ENCODE assay signal across 16 cellular contexts in the genomic region with DNA sequence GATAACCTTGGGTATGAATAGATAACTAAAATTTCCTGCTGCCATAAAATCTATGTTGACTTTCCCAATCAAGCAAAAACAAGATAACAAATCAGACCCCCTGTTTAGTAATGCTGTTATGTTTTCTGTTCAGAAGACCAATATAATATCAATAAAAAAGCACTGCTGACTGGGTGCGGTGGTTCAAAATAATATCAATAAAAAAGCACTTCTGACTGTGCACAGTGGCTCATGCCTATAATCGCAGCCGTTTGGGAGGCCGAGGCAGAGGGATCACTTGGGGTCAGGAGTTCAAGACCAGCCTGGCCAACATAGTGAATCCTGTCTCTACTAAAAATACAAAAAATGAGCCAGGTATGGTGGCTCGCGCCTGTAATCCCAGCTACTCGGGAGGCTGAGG. TPM values are rescaled to one million over a fixed set of nuclear protein-coding genes. Genes with fewer than 3 reads are reported as not detected.
A peak's percentile ranks its signal among the peaks of the same experiment; 100 is the strongest.
DNase-seq lines count a peak whose midpoint lies in the region; ATAC-seq, FAIRE-seq and TF ChIP-seq lines count a peak whose summit lies in the region.
"Had no signal": no experiment of that assay in that cellular context is flagged by ENCODE, and none has a peak within 500 bp of the region (broad histone marks: within the 10 kb centered on the region; RNA-seq: fewer than 3 reads in every experiment).

No MANE protein-coding gene starts in this region.

- no peak overlapping the region for H3K4me2 ChIP-seq in K562 (ENCODE audit: insufficient read depth, low read length)
- H3K4me2 ChIP-seq in mesenchymal stem cell (ENCODE audit: low read length, poor library complexity, severe bottlenecking) = no peak overlapping the region

- H3K23ac ChIP-seq in mesenchymal stem cell (ENCODE audit: low read length in 2 of 2) = no peak overlapping the region

- TF ChIP-seq CTCF in K562 (IDR thresholded peaks at IDR 0.05 in 2 of 3, conservative IDR thresholded peaks at IDR 0.05 in 1 of 3; ENCODE audit: insufficient read depth in 2 of 3, low read depth in 1 of 3, low read length in 3 of 3) = no peak

- no peak overlapping the region for H2BK15ac ChIP-seq in mesenchymal stem cell (ENCODE audit: low read depth, poor library complexity, severe bottlenecking)

- H3K36me3 Mint-ChIP-seq in T-helper 2 cell treated with Interferon-gamma antibody and Interleukin-4, amounts not matched to agents 5 μg/mL and 100 μg/mL, for 36 hours (ENCODE audit: low read depth) = peaks cover 25% of the 10 kb centered on the region

- peak overlapping the region; percentile 65 for H4K91ac ChIP-seq in mesenchymal stem cell (ENCODE audit: low read length)

- no peaks in the 10 kb centered on the region for H3K9me3 ChIP-seq in K562 (replicated peaks; ENCODE audit: control insufficient read depth, insufficient read depth, low read depth, low read length)
- H3K9me3 ChIP-seq in mesenchymal stem cell (ENCODE audit: control insufficient read depth, low read length) = no peaks in the 10 kb centered on the region
- no peaks in the 10 kb centered on the region for H3K9me3 ChIP-seq in stomach smooth muscle (ENCODE audit: control insufficient read depth in 2 of 2, low read length in 2 of 2)

- no peaks in the 10 kb centered on the region for H3K9me1 ChIP-seq in K562 (ENCODE audit: control insufficient read depth, insufficient read depth, low read length)

- no peaks in the 10 kb centered on the region for H3K27me3 Mint-ChIP-seq in T-helper 2 cell treated with Interferon-gamma antibody and Interleukin-4, amounts not matched to agents 5 μg/mL and 100 μg/mL, for 36 hours (ENCODE audit: low read depth)
- H3K27me3 Mint-ChIP-seq: IgD-negative memory B cell had no signal

- H3K27ac ChIP-seq in K562 (ENCODE audit: extremely low read depth, low read depth, low read length) = no peak overlapping the region
- no peak overlapping the region for H3K27ac ChIP-seq in mesenchymal stem cell (ENCODE audit: low read length, poor library complexity, severe bottlenecking)
- H3K27ac ChIP-seq in stomach smooth muscle (ENCODE audit: low read length) = peak overlapping the region; percentile 50

- H3K27me3 ChIP-seq in K562 (ENCODE audit: control insufficient read depth in 2 of 2, insufficient read depth in 2 of 2, low read length in 2 of 2) (no peaks in the 10 kb centered on the region), mesenchymal stem cell (ENCODE audit: control insufficient read depth in 1 of 2, insufficient read depth in 1 of 2, low read length in 2 of 2) (no peaks in the 10 kb centered on the region), stomach smooth muscle (ENCODE audit: control insufficient read depth in 1 of 2, insufficient read depth in 2 of 2, low read length in 2 of 2) (no peaks in the 10 kb centered on the region)

- intact Hi-C loops in K562 (cut with micrococcal nuclease) = no loop called here

- in situ Hi-C loops in K562 (cut with MboI) = no loop called here

- no peak for TF ChIP-seq RAD21 in K562 (CRISPR knock-in tag; conservative IDR thresholded peaks at IDR 0.05 in 1 of 2, IDR thresholded peaks at IDR 0.05 in 1 of 2)

- DNase-seq in T-helper 2 cell treated with Interferon-gamma antibody and Interleukin-4, amounts not matched to agents 5 μg/mL and 100 μg/mL, for 36 hours (ENCODE audit: low spot score) = no peak
- DNase-seq in T-helper 2 cell = no peak
- no peak for DNase-seq in K562 (ENCODE audit: extremely low read depth in 1 of 4, low spot score in 3 of 4)
- DNase-seq in mesenchymal stem cell = no peak
- DNase-seq in Ammon's horn (ENCODE audit: low spot score) = no peak
- no peak for DNase-seq in HEK293T (ENCODE audit: extremely low spot score)
- DNase-seq in putamen (ENCODE audit: low spot score) = no peak
- DNase-seq: activated CD4-positive, alpha-beta T cell treated with anti-CD3 and anti-CD28 coated beads for 48 hours; DMS 273 treated with DMSO at 0.1 percent for 48 hours; hippocampal formation; NCI-H1694; stimulated activated naive CD4-positive, alpha-beta T cell had no signal

- no peak for TF ChIP-seq EP300 in K562 (IDR thresholded peaks at IDR 0.05; ENCODE audit: low read length)

- H2AFZ ChIP-seq in K562 (ENCODE audit: low read depth, low read length) (no peak overlapping the region), mesenchymal stem cell (ENCODE audit: low read depth, low read length) (no peak overlapping the region)

- H3K14ac ChIP-seq in mesenchymal stem cell (ENCODE audit: low read length in 2 of 2) = no peak overlapping the region

- peak overlapping the region; percentile 18 to 77 for H3K18ac ChIP-seq in mesenchymal stem cell (ENCODE audit: low read depth in 1 of 2, low read length in 2 of 2)

- CTCF ChIA-PET in K562 (lab: Yijun Ruan, JAX; ENCODE audit: low intra/inter-chr PET ratio) (no interaction called here), HEK293T (lab: Yijun Ruan, JAX) (no interaction called here)

- H3K4me3 Mint-ChIP-seq in T-helper 2 cell treated with Interferon-gamma antibody and Interleukin-4, amounts not matched to agents 5 μg/mL and 100 μg/mL, for 36 hours = no peak overlapping the region

- peak overlapping the region; percentile 31 for H3K27ac Mint-ChIP-seq in T-helper 2 cell treated with Interferon-gamma antibody and Interleukin-4, amounts not matched to agents 5 μg/mL and 100 μg/mL, for 36 hours

- H4K8ac ChIP-seq in mesenchymal stem cell (ENCODE audit: low read length) = no peak overlapping the region

- peaks cover 7% of the 10 kb centered on the region; the same call in 2 of the 3 replicates for H3K79me2 ChIP-seq in K562 (ENCODE audit: control insufficient read depth, insufficient read depth, low read length)

- no peaks in the 10 kb centered on the region for H3K9me3 Mint-ChIP-seq in T-helper 2 cell treated with Interferon-gamma antibody and Interleukin-4, amounts not matched to agents 5 μg/mL and 100 μg/mL, for 36 hours
- H3K9me3 Mint-ChIP-seq: IgD-negative memory B cell had no signal

- FAIRE-seq in K562 (lab: Jason Lieb, UNC) = no peak
- FAIRE-seq: H54 had no signal

- no peak overlapping the region for H2BK12ac ChIP-seq in mesenchymal stem cell (ENCODE audit: low read length in 2 of 2)

- TF ChIP-seq POLR2A in K562 (conservative IDR thresholded peaks at IDR 0.05) = no peak

- H3K36me3 ChIP-seq in K562 (ENCODE audit: control insufficient read depth, insufficient read depth, low read length) = peaks cover 78% of the 10 kb centered on the region
- H3K36me3 ChIP-seq in mesenchymal stem cell (ENCODE audit: control insufficient read depth in 1 of 2, insufficient read depth in 2 of 2, low read depth in 1 of 2, low read length in 2 of 2) = peaks cover 0 to 85% of the 10 kb centered on the region in 2 experiments
- peaks cover under 1 to 6% of the 10 kb centered on the region in 2 donors for H3K36me3 ChIP-seq in stomach smooth muscle (ENCODE audit: control insufficient read depth in 2 of 2, insufficient read depth in 2 of 2, low read length in 2 of 2)

- POLR2A ChIA-PET in K562 (lab: Yijun Ruan, JAX) (interaction anchor here (0.6 to 1.0 kb wide), 2 partner anchors 8 to 1483 kb away, joined by 3 read pairs; no protein-coding TSS in a partner anchor), HEK293T (lab: Yijun Ruan, JAX) (no interaction called here)

- H3K4ac ChIP-seq in mesenchymal stem cell (ENCODE audit: low read depth in 1 of 2, low read length in 2 of 2) = peak overlapping the region in 1 of 2 experiments; percentile 24

- no peaks in the 10 kb centered on the region for H4K20me1 ChIP-seq in K562 (replicated peaks; ENCODE audit: control insufficient read depth, insufficient read depth, low read length)

- H2BK5ac ChIP-seq in mesenchymal stem cell (ENCODE audit: low read depth, low read length, poor library complexity, severe bottlenecking) = no peak overlapping the region

- 77% methylated on average over 7 of the region's 7 CpGs for WGBS in K562 (ENCODE audit: insufficient coverage, low coverage, missing lambda C conversion rate)
- 90% methylated on average over 7 of the region's 7 CpGs for WGBS in mesenchymal stem cell

- H3K4me3 ChIP-seq in K562 (no peak overlapping the region), mesenchymal stem cell (ENCODE audit: insufficient read depth in 1 of 2, low read depth in 1 of 2, low read length in 2 of 2) (no peak overlapping the region), stomach smooth muscle (ENCODE audit: low read length in 2 of 2) (peak overlapping the region in 1 of 2 donors; percentile 30)

- ATAC-seq in K562 = peak; percentile 28
- ATAC-seq: activated naive CD4-positive, alpha-beta T cell treated with anti-CD3 and anti-CD28 coated beads, Interleukin-2, amount 50 U/mL, for 72 hours had no signal

- H3K79me1 ChIP-seq in mesenchymal stem cell (replicated peaks; ENCODE audit: low read length, poor library complexity, severe bottlenecking) = no peaks in the 10 kb centered on the region

- H3K4me1 Mint-ChIP-seq in T-helper 2 cell treated with Interferon-gamma antibody and Interleukin-4, amounts not matched to agents 5 μg/mL and 100 μg/mL, for 36 hours (ENCODE audit: low read depth) = peaks cover 28% of the 10 kb centered on the region

- no TSS peak for BruUV-seq in K562 (replicated peaks; lab: Mats Ljungman, UMichigan)

- H3K4me1 ChIP-seq in K562 (replicated peaks in 1 of 2; ENCODE audit: control insufficient read depth in 2 of 2, insufficient read depth in 2 of 2, low read length in 2 of 2) (peaks cover 0 to 9% of the 10 kb centered on the region in 2 experiments; a peak in 3 of 5 replicates), mesenchymal stem cell (ENCODE audit: control insufficient read depth, insufficient read depth, low read depth, low read length) (peaks cover 1% of the 10 kb centered on the region), stomach smooth muscle (ENCODE audit: control insufficient read depth, insufficient read depth, low read length) (peaks cover 19% of the 10 kb centered on the region)

- H3K9ac ChIP-seq in K562 (ENCODE audit: insufficient read depth in 1 of 2, low read depth in 2 of 2, low read length in 2 of 2) = no peak overlapping the region
- H3K9ac ChIP-seq in mesenchymal stem cell (ENCODE audit: low read length) = peak overlapping the region; percentile 81
- peak overlapping the region in 1 of 2 donors; percentile 42 for H3K9ac ChIP-seq in stomach smooth muscle (ENCODE audit: low read length in 2 of 2)

- H2AK5ac ChIP-seq in mesenchymal stem cell (ENCODE audit: low read length, severe bottlenecking) = no peak overlapping the region

- H2BK120ac ChIP-seq in mesenchymal stem cell (ENCODE audit: low read depth, low read length) = peak overlapping the region; percentile 27

RNA-seq across cellular contexts. Expression of gene ANTXR2, which starts 36.7 kb away (rescaled TPM):
- total RNA-seq in K562 (2011; cell fraction: chromatin; rRNA removed; ENCODE audit: low replicate concordance) = 163 and 271 TPM in 2 replicates
- 73.4 and 76.1 TPM in 2 replicates for total RNA-seq in K562 (2011; cell fraction: nucleolus; rRNA removed)
- 102 and 117 TPM in 2 replicates for total RNA-seq in K562 (2011; cell fraction: nucleoplasm; rRNA removed)
- 39.1 and 50.5 TPM in 2 replicates for total RNA-seq in K562 (2014; rRNA removed)
- total RNA-seq in K562 (2014; rRNA removed; fragmentation: Illumina TruSeq; extraction: Trizol) = 75.4 and 103 TPM in 2 replicates
- total RNA-seq in K562 (2015; rRNA removed; fragmentation: Illumina TruSeq; extraction: Trizol) = 60.3 and 61.8 TPM in 2 replicates
- total RNA-seq in K562 (2021) = 68.1 and 83.8 TPM in 2 replicates
- polyA plus RNA-seq in K562 (2011; rRNA removed) = 51.7 and 79.1 TPM in 2 replicates
- 10.2 and 18.4 TPM in 2 replicates for polyA plus RNA-seq in K562 (2011; cell fraction: cytosol; rRNA removed)
- 42.2 and 47.3 TPM in 2 replicates for polyA plus RNA-seq in K562 (2011; cell fraction: nucleus; rRNA removed)
- polyA plus RNA-seq in K562 (2012) = 69.7 and 118 TPM in 2 replicates
- 62.5 and 71.0 TPM in 2 replicates for polyA plus RNA-seq in K562 (2014; fragmentation: Illumina TruSeq; extraction: Trizol)
- polyA plus RNA-seq in K562 (2014; fragmentation: Nextera tagmentation; extraction: Ambion mirVana) = 10 to 100 TPM; 10.1 to 26.6 TPM
- polyA plus RNA-seq in K562 (2014; rRNA removed) = 34.8 and 37.4 TPM in 2 replicates
- polyA minus RNA-seq in K562 (2011; rRNA and poly(A)+ RNA removed) = 139 and 146 TPM in 2 replicates
- 33.9 and 51.2 TPM in 2 replicates for polyA minus RNA-seq in K562 (2011; cell fraction: cytosol; rRNA and poly(A)+ RNA removed)
- polyA minus RNA-seq in K562 (2011; cell fraction: nucleus; rRNA and poly(A)+ RNA removed) = 92.2 and 147 TPM in 2 replicates
- polyA plus RNA-seq in mesenchymal stem cell (2013, experiment 1 of 2) = 80.9 TPM
- 84.2 TPM for polyA plus RNA-seq in mesenchymal stem cell (2013, experiment 2 of 2)
